Comparison of ENCODE assay signal across 8 cellular contexts in the genomic region with DNA sequence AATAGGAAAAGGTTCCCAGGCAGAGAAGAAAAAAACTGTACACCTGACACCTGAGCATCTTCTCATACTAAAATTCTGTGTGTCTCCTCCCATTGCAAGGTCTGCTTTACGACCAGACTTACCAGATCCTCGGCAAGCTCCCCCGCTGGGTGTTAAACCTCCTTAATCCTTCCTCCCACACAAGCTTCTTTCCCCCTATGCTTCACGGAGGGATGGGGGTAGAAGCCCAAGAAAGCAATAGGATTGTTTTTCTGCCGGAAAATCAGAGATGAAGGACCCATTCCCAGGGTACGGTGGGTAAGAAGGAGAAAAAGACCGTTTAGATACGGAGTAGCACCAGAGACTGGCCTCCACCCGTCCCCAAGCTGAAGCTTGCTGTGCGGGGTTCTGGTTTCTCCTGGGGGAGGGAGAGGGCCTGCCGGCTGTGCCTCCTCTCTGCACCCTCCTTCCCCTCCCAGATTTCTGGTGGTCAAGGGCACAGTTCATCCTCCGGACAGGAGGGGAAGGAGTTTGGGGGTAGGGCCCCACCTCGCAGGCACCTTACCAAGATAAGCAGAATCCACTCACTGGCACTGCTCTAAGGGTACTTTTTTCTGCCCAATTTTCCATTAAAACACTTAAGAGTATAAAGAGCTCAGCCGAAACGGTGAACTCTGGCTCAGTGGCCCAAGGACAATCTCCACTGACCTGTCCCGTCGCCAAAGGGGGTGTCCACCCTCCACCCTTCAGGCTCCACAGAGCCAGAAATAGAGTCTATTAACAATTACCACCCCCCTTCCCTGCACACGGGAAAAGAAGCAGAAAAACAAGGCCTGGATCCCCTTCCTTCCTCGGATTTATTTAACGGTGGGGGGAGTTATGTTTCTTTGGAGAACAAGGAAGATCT. TPM values are rescaled to one million over a fixed set of nuclear protein-coding genes. Genes with fewer than 3 reads are reported as not detected.
A peak's percentile ranks its signal among the peaks of the same experiment; 100 is the strongest.
DNase-seq lines count a peak whose midpoint lies in the region; ATAC-seq and TF ChIP-seq lines count a peak whose summit lies in the region.

No MANE protein-coding gene starts in this region.

- no peak for ATAC-seq in CD4-positive, alpha-beta T cell (ENCODE audit: poor library complexity)
- no peak for ATAC-seq in T-helper 17 cell
- ATAC-seq in memory B cell (ENCODE audit: low read depth), result no peak
- ATAC-seq in thoracic aorta (ENCODE audit: insufficient number of reproducible peaks, low FRiP score, low read depth), result no peak
- ATAC-seq in HG03378 (IDR thresholded peaks at IDR 0.05; ENCODE audit: unreplicated experiment), result no peak
- no peak for ATAC-seq in GM21360 (IDR thresholded peaks at IDR 0.05; ENCODE audit: unreplicated experiment)

- no peaks in the 10 kb centered on the region for H3K27me3 Mint-ChIP-seq in CD4-positive, alpha-beta T cell
- H3K27me3 Mint-ChIP-seq in T-helper 17 cell (no peaks in the 10 kb centered on the region), memory B cell (no peaks in the 10 kb centered on the region)

- H3K27ac Mint-ChIP-seq in CD4-positive, alpha-beta T cell, result peak overlapping the region; percentile 95
- H3K27ac Mint-ChIP-seq in T-helper 17 cell (peak overlapping the region; percentile 93), memory B cell (peak overlapping the region; percentile 100)

- peak in 3 of 10 experiments; percentile 5 to 13 (median 9) for DNase-seq in CD4-positive, alpha-beta T cell
- DNase-seq in HT-29 (ENCODE audit: low spot score), result peak; percentile 34
- DNase-seq in T-helper 17 cell, result no peak
- DNase-seq in choroid plexus epithelial cell (ENCODE audit: low read depth), result peak; percentile 39
- peak in 1 of 2 donors; percentile 35 for DNase-seq in memory B cell (ENCODE audit: low spot score in 2 of 2)
- DNase-seq in thoracic aorta (ENCODE audit: low spot score), result no peak

- TF ChIP-seq CTCF in CD4-positive, alpha-beta T cell (IDR thresholded peaks at IDR 0.05), result no peak
- TF ChIP-seq CTCF in choroid plexus epithelial cell (conservative IDR thresholded peaks at IDR 0.05; ENCODE audit: low read depth, low read length), result no peak
- no peak for TF ChIP-seq CTCF in thoracic aorta (IDR thresholded peaks at IDR 0.05)

- peak overlapping the region; percentile 95 for H3K4me3 ChIP-seq in choroid plexus epithelial cell (ENCODE audit: low read depth, low read length)
- peak overlapping the region; percentile 91 for H3K4me3 ChIP-seq in thoracic aorta

- peaks cover 13 to 42% of the 10 kb centered on the region in 2 donors for H3K4me1 ChIP-seq in thoracic aorta (ENCODE audit: control insufficient read depth in 1 of 2, low read depth in 2 of 2)

- peak overlapping the region; percentile 90 for H3K4me3 Mint-ChIP-seq in CD4-positive, alpha-beta T cell
- H3K4me3 Mint-ChIP-seq in T-helper 17 cell (peak overlapping the region; percentile 97), memory B cell (peak overlapping the region; percentile 90)

- POLR2A ChIA-PET in CD4-positive, alpha-beta T cell (lab: Charles Lee), result interaction anchor here (0.7 to 10.6 kb wide), 13 partner anchors 9 to 244 kb away, joined by 3 to 234 read pairs (median 4); a partner anchor contains a TSS

- H3K27ac ChIP-seq in CD4-positive, alpha-beta T cell (ENCODE audit: low read depth, low read length), result peak overlapping the region; percentile 97
- peak overlapping the region; percentile 94 to 99 for H3K27ac ChIP-seq in thoracic aorta

- H3K27me3 ChIP-seq in CD4-positive, alpha-beta T cell (ENCODE audit: control insufficient read depth, insufficient read depth, low read length), result no peaks in the 10 kb centered on the region
- H3K27me3 ChIP-seq in thoracic aorta (replicated peaks; ENCODE audit: insufficient read depth), result no peaks in the 10 kb centered on the region

- CTCF ChIA-PET in CD4-positive, alpha-beta T cell (lab: Charles Lee), result interaction anchor here (1.5 to 1.9 kb wide), 3 partner anchors 23 to 82 kb away, joined by 4 to 7 read pairs (median 5); a partner anchor contains a TSS

- H3K4me1 Mint-ChIP-seq in CD4-positive, alpha-beta T cell (ENCODE audit: low read depth), result peaks cover 42% of the 10 kb centered on the region
- H3K4me1 Mint-ChIP-seq in T-helper 17 cell, result peaks cover 34% of the 10 kb centered on the region
- H3K4me1 Mint-ChIP-seq in memory B cell, result peaks cover 27% of the 10 kb centered on the region

- intact Hi-C loops in CD4-positive, alpha-beta T cell (cut with DNase I, micrococcal nuclease), result loop anchor here (1.0 to 10.0 kb wide), 5 partner anchors 24 to 177 kb away; a partner anchor contains a TSS

- H3K36me3 Mint-ChIP-seq in CD4-positive, alpha-beta T cell (ENCODE audit: low read depth), result peaks cover 41% of the 10 kb centered on the region
- peaks cover 2% of the 10 kb centered on the region for H3K36me3 Mint-ChIP-seq in T-helper 17 cell (ENCODE audit: low read depth)
- peaks cover 3% of the 10 kb centered on the region for H3K36me3 Mint-ChIP-seq in memory B cell

- H3K9me3 ChIP-seq in CD4-positive, alpha-beta T cell (ENCODE audit: control insufficient read depth, low read length), result no peaks in the 10 kb centered on the region
- H3K9me3 ChIP-seq in T-helper 17 cell (ENCODE audit: control insufficient read depth, low read length, poor library complexity, severe bottlenecking) (no peaks in the 10 kb centered on the region), thoracic aorta (no peaks in the 10 kb centered on the region)

- H3K36me3 ChIP-seq in thoracic aorta, result peaks cover 20% of the 10 kb centered on the region

- no peaks in the 10 kb centered on the region for H3K9me3 Mint-ChIP-seq in CD4-positive, alpha-beta T cell
- no peaks in the 10 kb centered on the region for H3K9me3 Mint-ChIP-seq in memory B cell

RNA-seq across cellular contexts. Expression of a gene that starts 1.2 kb away (rescaled TPM):
- total RNA-seq in CD4-positive, alpha-beta T cell, result 10 to 100 TPM; 21.0 to 26.7 TPM
- 25.1 and 26.6 TPM in 2 replicates for total RNA-seq in HT-29 (2014; rRNA removed; shearing (Covaris generic))
- total RNA-seq in T-helper 17 cell, result 10 to 100 TPM; 30.8 to 44.0 TPM
- 10 to 100 TPM; 45.5 to 56.5 TPM for total RNA-seq in thoracic aorta

RNA-seq across cellular contexts. Expression of a gene that starts 23.1 kb away (rescaled TPM):
- total RNA-seq in CD4-positive, alpha-beta T cell, result 10 to 100 TPM; 41.3 to 44.2 TPM
- total RNA-seq in HT-29 (2014; rRNA removed; shearing (Covaris generic)), result 64.1 and 69.5 TPM in 2 replicates
- total RNA-seq in T-helper 17 cell (10 to 100 TPM; 31.7 to 39.6 TPM), thoracic aorta (10 to 100 TPM; 13.8 to 28.7 TPM)

RNA-seq across cellular contexts. Expression of a gene that starts 23.5 kb away (rescaled TPM):
- 10 to 100 TPM; 69.5 to 71.9 TPM for total RNA-seq in CD4-positive, alpha-beta T cell
- 48.3 and 52.1 TPM in 2 replicates for total RNA-seq in HT-29 (2014; rRNA removed; shearing (Covaris generic))
- total RNA-seq in T-helper 17 cell (10 to 100 TPM; 77.2 to 81.9 TPM), thoracic aorta (10 to 100 TPM; 52.1 to 57.8 TPM)

Comparison
In these comparisons a context has a peak if more than half of its experiments do, and no peak if none do; other contexts are left out.
1. DNase-seq: peak in HT-29 (single experiment) and choroid plexus epithelial cell (single experiment); none in T-helper 17 cell (0 of 3) and thoracic aorta (single experiment).
2. Peak in every context shown above with its lines, with median percentiles within 50 percentile points of each other: H3K27ac Mint-ChIP-seq and H3K4me3 Mint-ChIP-seq.